ENCODE assay signal across 18 cellular contexts in the genomic region with DNA sequence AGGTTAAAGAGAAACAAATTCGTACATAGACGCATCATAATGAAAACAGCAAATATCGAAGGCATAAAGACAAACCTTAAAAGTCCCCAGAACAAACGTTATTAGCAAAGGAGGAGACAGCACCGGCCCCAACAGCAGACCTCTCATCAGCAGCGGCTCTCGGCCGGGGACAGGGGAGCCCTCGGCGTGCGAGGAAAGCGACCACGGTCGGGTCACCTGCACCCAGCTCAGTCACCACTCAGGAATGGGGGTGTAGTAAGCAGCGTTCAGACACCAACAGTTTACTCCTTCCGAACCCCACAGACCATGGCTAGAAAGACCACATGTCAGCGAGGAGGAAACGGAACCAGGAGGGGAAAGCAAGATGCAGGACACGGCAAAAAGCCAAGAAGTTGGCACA.
"Had no signal": no experiment of that assay in that cellular context is flagged by ENCODE, and none has a peak within 500 bp of the region (broad histone marks: within the 10 kb centered on the region; RNA-seq: fewer than 3 reads in every experiment).

No MANE protein-coding gene starts in this region.

- H3K4me1 ChIP-seq: adrenal gland, colonic mucosa, upper lobe of right lung had no signal

- H3K27ac ChIP-seq: adrenal gland, cardiac muscle cell, colonic mucosa, SK-N-MC, stomach, thoracic aorta, upper lobe of right lung had no signal

- ATAC-seq: activated CD4-positive, CD25-positive, alpha-beta regulatory T cell treated with anti-CD3 and anti-CD28 coated beads, Interleukin-2, amount 50 U/mL, for 24 hours; mucosa of descending colon; naive thymus-derived CD8-positive, alpha-beta T cell; upper lobe of right lung had no signal

- H3K27me3 Mint-ChIP-seq: naive thymus-derived CD8-positive, alpha-beta T cell had no signal

- H3K27me3 ChIP-seq: adrenal gland, cardiac muscle cell, colonic mucosa, stomach, upper lobe of right lung had no signal

- H3K9me3 Mint-ChIP-seq: naive thymus-derived CD8-positive, alpha-beta T cell had no signal

- H3K4me3 ChIP-seq: adrenal gland, cardiac muscle cell, colonic mucosa, mucosa of descending colon, SK-N-MC, smooth muscle cell, stomach, thoracic aorta, upper lobe of right lung had no signal

- H3K27ac Mint-ChIP-seq: naive thymus-derived CD8-positive, alpha-beta T cell had no signal

- H3K9me3 ChIP-seq: adrenal gland, colonic mucosa, mucosa of descending colon, stomach, thoracic aorta, upper lobe of right lung had no signal

- H3K4me2 ChIP-seq: smooth muscle cell had no signal

- DNase-seq: activated CD4-positive, alpha-beta T cell treated with anti-CD3 and anti-CD28 coated beads, Interleukin-2, amount 50 U/mL, for 1 hour; activated CD8-positive, alpha-beta memory T cell treated with anti-CD3 and anti-CD28 coated beads for 24 hours; activated naive CD4-positive, alpha-beta T cell treated with Interleukin-2 at 50 U/mL for 16 hours; adrenal gland; colonic mucosa; effector memory CD4-positive, alpha-beta T cell; foreskin fibroblast; glutamatergic neuron; stomach; T-helper 9 cell; upper lobe of right lung had no signal

- H3K4me3 Mint-ChIP-seq: naive thymus-derived CD8-positive, alpha-beta T cell had no signal
